Comparison of ENCODE assay signal across 14 cellular contexts in the genomic region with DNA sequence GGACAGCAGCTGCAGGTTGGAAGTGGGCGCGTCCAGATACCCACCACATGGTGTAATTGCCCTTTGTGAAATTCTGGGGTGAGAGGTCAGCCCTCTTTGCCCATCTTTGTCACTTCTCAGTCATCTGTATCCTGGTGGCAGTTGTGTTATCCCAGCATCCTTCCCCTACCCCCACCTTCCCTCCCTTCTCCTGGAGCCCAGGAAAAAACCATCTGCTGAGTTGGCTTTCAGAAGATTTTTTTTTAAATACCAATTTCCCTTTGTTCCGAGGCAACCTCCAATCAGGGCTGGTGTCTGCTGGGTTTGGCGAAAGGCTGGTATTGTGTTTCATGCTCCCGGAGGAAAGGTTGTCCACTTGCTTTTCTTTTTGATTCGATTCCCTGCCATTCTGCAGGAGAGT. TPM values are rescaled to one million over a fixed set of nuclear protein-coding genes. Genes with fewer than 3 reads are reported as not detected.
DNase-seq lines count a peak whose midpoint lies in the region; ATAC-seq and TF ChIP-seq lines count a peak whose summit lies in the region.
"Had no signal": no experiment of that assay in that cellular context is flagged by ENCODE, and none has a peak within 500 bp of the region (broad histone marks: within the 10 kb centered on the region; RNA-seq: fewer than 3 reads in every experiment).

No MANE protein-coding gene starts in this region.

- H4K20me1 ChIP-seq in GM23248 (ENCODE audit: insufficient read depth) = no peaks in the 10 kb centered on the region

- in situ Hi-C loops in GM23248 (cut with MboI) (no loop called here), gastrocnemius medialis (cut with MboI; ENCODE audit: low sequenced_read_pairs in 4 of 4) (no loop called here)

- H2AFZ ChIP-seq in GM23248 = peak overlapping the region; percentile 30

- H3K4me2 ChIP-seq in GM23248 (ENCODE audit: unreplicated experiment) = peak overlapping the region; percentile 56

- H3K27ac ChIP-seq in GM23248 (peak overlapping the region; percentile 73), epithelial cell of prostate (peak overlapping the region; percentile 64), gastrocnemius medialis (peak overlapping the region; percentile 48 to 73 (median 56))

- H3K4me1 ChIP-seq in GM23248 (ENCODE audit: insufficient read depth) (peaks cover 23% of the 10 kb centered on the region), gastrocnemius medialis (peaks cover 34 to 52% of the 10 kb centered on the region in 2 donors)

- no peak overlapping the region for H3K4me3 Mint-ChIP-seq in activated T-helper 1 cell treated with anti-CD3 and anti-CD28 coated beads, Interleukin-12 subunit alpha, Interleukin-12 subunit beta, Interleukin-2, Interleukin-4 antibody, amounts not matched to agents 30 ng/mL and 10 ng/mL and 1 ng/mL, durations not matched to agents 14 hours and 24 hours and 36 hours
- H3K4me3 Mint-ChIP-seq: CD4-positive, alpha-beta T cell; dendritic cell treated with granulocyte-macrophage colony-stimulating factor and Interleukin-4, amounts not matched to agents 40 ng/mL and 50 ng/mL, for 4 days had no signal

- H3K9me3 Mint-ChIP-seq in activated T-helper 1 cell treated with anti-CD3 and anti-CD28 coated beads, Interleukin-12 subunit alpha, Interleukin-12 subunit beta, Interleukin-2, Interleukin-4 antibody, amounts not matched to agents 30 ng/mL and 10 ng/mL and 1 ng/mL, durations not matched to agents 14 hours and 24 hours and 36 hours = peaks cover 8% of the 10 kb centered on the region
- H3K9me3 Mint-ChIP-seq: activated T-helper 2 cell treated with anti-CD3 and anti-CD28 coated beads, Interferon-gamma antibody, Interleukin-2, Interleukin-4, amounts not matched to agents 10 μg/mL and 5 μg/mL and 100 μg/mL, durations not matched to agents 14 hours and 24 hours and 36 hours; CD4-positive, alpha-beta T cell; dendritic cell treated with granulocyte-macrophage colony-stimulating factor and Interleukin-4, amounts not matched to agents 40 ng/mL and 50 ng/mL, for 4 days had no signal

- no peak for TF ChIP-seq CTCF in gastrocnemius medialis (IDR thresholded peaks at IDR 0.05 in 4 of 5, conservative IDR thresholded peaks at IDR 0.05 in 1 of 5)

- peaks cover 63% of the 10 kb centered on the region for H3K4me1 Mint-ChIP-seq in activated T-helper 1 cell treated with anti-CD3 and anti-CD28 coated beads, Interleukin-12 subunit alpha, Interleukin-12 subunit beta, Interleukin-2, Interleukin-4 antibody, amounts not matched to agents 30 ng/mL and 10 ng/mL and 1 ng/mL, durations not matched to agents 14 hours and 24 hours and 36 hours (ENCODE audit: low read depth)

- ATAC-seq in gastrocnemius medialis = no peak
- ATAC-seq: HCT116 had no signal

- H3K27ac Mint-ChIP-seq in activated T-helper 1 cell treated with anti-CD3 and anti-CD28 coated beads, Interleukin-12 subunit alpha, Interleukin-12 subunit beta, Interleukin-2, Interleukin-4 antibody, amounts not matched to agents 30 ng/mL and 10 ng/mL and 1 ng/mL, durations not matched to agents 14 hours and 24 hours and 36 hours = no peak overlapping the region
- H3K27ac Mint-ChIP-seq: activated T-helper 2 cell treated with anti-CD3 and anti-CD28 coated beads, Interferon-gamma antibody, Interleukin-2, Interleukin-4, amounts not matched to agents 10 μg/mL and 5 μg/mL and 100 μg/mL, durations not matched to agents 14 hours and 24 hours and 36 hours; CD4-positive, alpha-beta T cell; dendritic cell treated with granulocyte-macrophage colony-stimulating factor and Interleukin-4, amounts not matched to agents 40 ng/mL and 50 ng/mL, for 4 days had no signal

- no peaks in the 10 kb centered on the region for H3K79me2 ChIP-seq in GM23248 (ENCODE audit: insufficient read depth)

- intact Hi-C loops in gastrocnemius medialis (cut with DNase I; ENCODE audit: low total_unique reads) = no loop called here
- intact Hi-C loops in activated T-helper 1 cell treated with anti-CD3 and anti-CD28 coated beads, Interleukin-12 subunit alpha, Interleukin-12 subunit beta, Interleukin-2, Interleukin-4 antibody, amounts not matched to agents 30 ng/mL and 10 ng/mL and 1 ng/mL, durations not matched to agents 14 hours and 24 hours and 36 hours (cut with micrococcal nuclease) = no loop called here

- H3K27me3 Mint-ChIP-seq in activated T-helper 1 cell treated with anti-CD3 and anti-CD28 coated beads, Interleukin-12 subunit alpha, Interleukin-12 subunit beta, Interleukin-2, Interleukin-4 antibody, amounts not matched to agents 30 ng/mL and 10 ng/mL and 1 ng/mL, durations not matched to agents 14 hours and 24 hours and 36 hours (ENCODE audit: insufficient read depth) = peaks cover 2% of the 10 kb centered on the region
- H3K27me3 Mint-ChIP-seq: CD4-positive, alpha-beta T cell had no signal

- H3K9ac ChIP-seq in GM23248 = peak overlapping the region; percentile 49

- no peaks in the 10 kb centered on the region for H3K9me2 ChIP-seq in GM23248 (ENCODE audit: insufficient read depth)

- H3K9me3 ChIP-seq in GM23248 (ENCODE audit: low read depth) = no peaks in the 10 kb centered on the region
- no peaks in the 10 kb centered on the region for H3K9me3 ChIP-seq in gastrocnemius medialis

- TF ChIP-seq POLR2A in gastrocnemius medialis (IDR thresholded peaks at IDR 0.05) = no peak

- H3K36me3 ChIP-seq in GM23248 (ENCODE audit: low read depth) (no peaks in the 10 kb centered on the region), gastrocnemius medialis (no peaks in the 10 kb centered on the region)

- H3K27me3 ChIP-seq in GM23248 (replicated peaks; ENCODE audit: insufficient read depth) = no peaks in the 10 kb centered on the region
- H3K27me3 ChIP-seq in gastrocnemius medialis = no peaks in the 10 kb centered on the region

- peaks cover 28% of the 10 kb centered on the region for H3F3A ChIP-seq in GM23248 (ENCODE audit: insufficient read depth)

- H3K36me3 Mint-ChIP-seq in activated T-helper 1 cell treated with anti-CD3 and anti-CD28 coated beads, Interleukin-12 subunit alpha, Interleukin-12 subunit beta, Interleukin-2, Interleukin-4 antibody, amounts not matched to agents 30 ng/mL and 10 ng/mL and 1 ng/mL, durations not matched to agents 14 hours and 24 hours and 36 hours (ENCODE audit: low read depth) = peaks cover 41% of the 10 kb centered on the region

- peak; percentile 56 for DNase-seq in GM23248
- DNase-seq in NCI-H2227 (lab: John Stamatoyannopoulos, UW; ENCODE audit: unreplicated experiment) = peak; percentile 75
- no peak for DNase-seq in epithelial cell of prostate (ENCODE audit: low read depth, low spot score)
- no peak for DNase-seq in gastrocnemius medialis
- DNase-seq in activated T-helper 1 cell treated with anti-CD3 and anti-CD28 coated beads, Interleukin-12 subunit alpha, Interleukin-12 subunit beta, Interleukin-2, Interleukin-4 antibody, amounts not matched to agents 30 ng/mL and 10 ng/mL and 1 ng/mL, durations not matched to agents 14 hours and 24 hours and 36 hours (ENCODE audit: low spot score) = no peak
- DNase-seq in EL = no peak
- no peak for DNase-seq in activated CD8-positive, alpha-beta memory T cell treated with anti-CD3 and anti-CD28 coated beads for 24 hours
- DNase-seq in COLO829 (ENCODE audit: low spot score) = no peak
- DNase-seq: CD4-positive, alpha-beta T cell; NCI-H774; occipital lobe had no signal

- WGBS in GM23248 (ENCODE audit: low coverage in 1 of 2, low lambda C conversion rate in 2 of 2, missing lambda C conversion rate in 2 of 2), 2 experiments = 30 to 39% methylated on average over 6 of the region's 6 CpGs

- peak overlapping the region; percentile 41 for H3K4me3 ChIP-seq in GM23248
- no peak overlapping the region for H3K4me3 ChIP-seq in gastrocnemius medialis

RNA-seq across cellular contexts. Expression of a gene that starts 35.2 kb away (rescaled TPM):
- 4.1 and 5.2 TPM in 2 replicates for total RNA-seq in GM23248 (2014; rRNA removed; shearing (Covaris generic))
- polyA plus RNA-seq in GM23248 (2016; fragmentation: Nextera tagmentation; extraction: Ambion mirVana) = 0.91 and 1.3 TPM in 2 replicates
- 10 to 100 TPM in 3 of 4 donors, 1 to 10 TPM in 1; 9.2 to 20.0 (median 15.3) TPM for total RNA-seq in gastrocnemius medialis
- total RNA-seq in activated T-helper 1 cell treated with anti-CD3 and anti-CD28 coated beads, Interleukin-12 subunit alpha, Interleukin-12 subunit beta, Interleukin-2, Interleukin-4 antibody, amounts not matched to agents 30 ng/mL and 10 ng/mL and 1 ng/mL, durations not matched to agents 14 hours and 24 hours and 36 hours = 36.2 and 42.0 TPM in 2 replicates

Comparison
In these comparisons a context has a peak if more than half of its experiments do, and no peak if none do; other contexts are left out.
1. DNase-seq: peak in GM23248 (single experiment) and NCI-H2227 (single experiment); none in epithelial cell of prostate (single experiment), gastrocnemius medialis (0 of 2), activated T-helper 1 cell treated with anti-CD3 and anti-CD28 coated beads, Interleukin-12 subunit alpha, Interleukin-12 subunit beta, Interleukin-2, Interleukin-4 antibody, amounts not matched to agents 30 ng/mL and 10 ng/mL and 1 ng/mL, durations not matched to agents 14 hours and 24 hours and 36 hours (single experiment), EL (single experiment), activated CD8-positive, alpha-beta memory T cell treated with anti-CD3 and anti-CD28 coated beads for 24 hours (single experiment) and COLO829 (single experiment).
2. Peak in every context shown above with its lines, with median percentiles within 50 percentile points of each other: H3K27ac ChIP-seq.